In genomic region chr2:42847596-42848151, GRCh38 we compare ENCODE assay signal across 22 cellular contexts. TPM values are rescaled to one million over a fixed set of nuclear protein-coding genes. Genes with fewer than 3 reads are reported as not detected.
"Had no signal": no experiment of that assay in that cellular context is flagged by ENCODE, and none has a peak within 500 bp of the region (broad histone marks: within the 10 kb centered on the region; RNA-seq: fewer than 3 reads in every experiment).

No MANE protein-coding gene starts in this region.

- H3K9me3 ChIP-seq: tibial nerve had no signal

- H3K4me3 Mint-ChIP-seq: activated CD4-positive, alpha-beta memory T cell treated with anti-CD3 and anti-CD28 coated beads, Interleukin-2, amount 10 ng/mL, durations not matched to agents 7 days and 5 days; activated CD4-positive, alpha-beta T cell treated with anti-CD3 and anti-CD28 coated beads, Interleukin-2, amount 10 ng/mL, durations not matched to agents 24 days and 14 days; activated naive CD8-positive, alpha-beta T cell treated with anti-CD3 and anti-CD28 coated beads, Interleukin-2, amount 50 U/mL, for 24 hours; activated T-cell treated with anti-CD3 and anti-CD28 coated beads, Interleukin-2, amount 50 U/mL, for 72 hours; memory B cell; neural progenitor cell; T-helper 2 cell treated with Interferon-gamma antibody and Interleukin-4, amounts not matched to agents 5 μg/mL and 100 μg/mL, for 36 hours had no signal

- H3K27me3 Mint-ChIP-seq: activated CD4-positive, alpha-beta T cell treated with anti-CD3 and anti-CD28 coated beads, Interleukin-2, amount 10 ng/mL, durations not matched to agents 24 days and 14 days; activated naive CD8-positive, alpha-beta T cell treated with anti-CD3 and anti-CD28 coated beads, Interleukin-2, amount 50 U/mL, for 24 hours had no signal

- H3K9me3 Mint-ChIP-seq: activated CD4-positive, alpha-beta memory T cell treated with anti-CD3 and anti-CD28 coated beads, Interleukin-2, amount 10 ng/mL, durations not matched to agents 7 days and 5 days; activated CD4-positive, alpha-beta T cell treated with anti-CD3 and anti-CD28 coated beads, Interleukin-2, amount 10 ng/mL, durations not matched to agents 24 days and 14 days; activated naive CD8-positive, alpha-beta T cell treated with anti-CD3 and anti-CD28 coated beads, Interleukin-2, amount 50 U/mL, for 24 hours; activated T-cell treated with anti-CD3 and anti-CD28 coated beads, Interleukin-2, amount 50 U/mL, for 72 hours; memory B cell; neural progenitor cell; T-helper 2 cell treated with Interferon-gamma antibody and Interleukin-4, amounts not matched to agents 5 μg/mL and 100 μg/mL, for 36 hours had no signal

- H3K36me3 ChIP-seq: neural progenitor cell, tibial nerve had no signal

- H3K4me3 ChIP-seq: neural progenitor cell, tibial nerve had no signal

- H3K36me3 Mint-ChIP-seq: neural progenitor cell had no signal

- ATAC-seq: activated CD4-positive, CD25-positive, alpha-beta regulatory T cell treated with anti-CD3 and anti-CD28 coated beads, Interleukin-2, amount 50 U/mL, for 24 hours; activated naive CD8-positive, alpha-beta T cell treated with anti-CD3 and anti-CD28 coated beads, Interleukin-2, amount 50 U/mL, for 24 hours; activated T-cell treated with anti-CD3 and anti-CD28 coated beads, Interleukin-2, amount 50 U/mL, for 72 hours; esophagus mucosa; stimulated activated naive CD8-positive, alpha-beta T cell treated with anti-CD3 and anti-CD28 coated beads, Interleukin-15, Interleukin-2, amounts not matched to agents 100 U/mL and 50 U/mL, for 24 hours had no signal

- H3K27me3 ChIP-seq: neural progenitor cell, tibial nerve had no signal

- H3K27ac Mint-ChIP-seq: activated CD4-positive, alpha-beta memory T cell treated with anti-CD3 and anti-CD28 coated beads, Interleukin-2, amount 10 ng/mL, durations not matched to agents 7 days and 5 days; activated CD4-positive, alpha-beta T cell treated with anti-CD3 and anti-CD28 coated beads, Interleukin-2, amount 10 ng/mL, durations not matched to agents 24 days and 14 days; activated naive CD8-positive, alpha-beta T cell treated with anti-CD3 and anti-CD28 coated beads, Interleukin-2, amount 50 U/mL, for 24 hours; activated T-cell treated with anti-CD3 and anti-CD28 coated beads, Interleukin-2, amount 50 U/mL, for 72 hours; memory B cell; T-helper 2 cell treated with Interferon-gamma antibody and Interleukin-4, amounts not matched to agents 5 μg/mL and 100 μg/mL, for 36 hours had no signal

- DNase-seq: activated CD4-positive, alpha-beta memory T cell treated with anti-CD3 and anti-CD28 coated beads, Interleukin-2, amount 10 ng/mL, durations not matched to agents 7 days and 5 days; activated CD4-positive, alpha-beta T cell treated with anti-CD3 and anti-CD28 coated beads, Interleukin-2, amount 10 ng/mL, durations not matched to agents 24 days and 14 days; activated gamma-delta T cell; activated naive CD4-positive, alpha-beta T cell treated with anti-CD3 and anti-CD28 coated beads, Interleukin-2, amount 50 U/mL, for 16 hours; activated naive CD8-positive, alpha-beta T cell treated with anti-CD3 and anti-CD28 coated beads, Interleukin-2, amount 50 U/mL, for 24 hours; activated T-cell treated with anti-CD3 and anti-CD28 coated beads, Interleukin-2, amount 50 U/mL, for 72 hours; caudate nucleus; dermis blood vessel endothelial cell; effector memory CD4-positive, alpha-beta T cell; foreskin melanocyte; hippocampal formation; stimulated activated CD4-positive, alpha-beta T cell treated with anti-CD3 and anti-CD28 coated beads, Interleukin-12 subunit alpha, Interleukin-12 subunit beta, amount 100 ng/mL, for 4 hours; stimulated activated CD4-positive, alpha-beta T cell treated with anti-CD3 and anti-CD28 coated beads, Interleukin-4, amount 100 ng/mL, for 4 hours; stimulated activated naive CD8-positive, alpha-beta T cell treated with anti-CD3 and anti-CD28 coated beads, Interleukin-15, Interleukin-2, amounts not matched to agents 100 U/mL and 50 U/mL, for 24 hours; substantia nigra had no signal

- H3K27ac ChIP-seq: neural progenitor cell, VCaP had no signal

- H3K4me1 Mint-ChIP-seq: activated CD4-positive, alpha-beta memory T cell treated with anti-CD3 and anti-CD28 coated beads, Interleukin-2, amount 10 ng/mL, durations not matched to agents 7 days and 5 days; activated CD4-positive, alpha-beta T cell treated with anti-CD3 and anti-CD28 coated beads, Interleukin-2, amount 10 ng/mL, durations not matched to agents 24 days and 14 days; activated naive CD8-positive, alpha-beta T cell treated with anti-CD3 and anti-CD28 coated beads, Interleukin-2, amount 50 U/mL, for 24 hours; memory B cell had no signal

RNA-seq across cellular contexts. Expression of gene HAAO, which starts 55.3 kb away (rescaled TPM):
- total RNA-seq: dermis blood vessel endothelial cell had no signal
